Comparison of ENCODE assay signal across 10 cellular contexts in genomic region chr15:78167227-78167888, GRCh38. TPM values are rescaled to one million over a fixed set of nuclear protein-coding genes. Genes with fewer than 3 reads are reported as not detected.
DNase-seq lines count a peak whose midpoint lies in the region; ATAC-seq, FAIRE-seq and TF ChIP-seq lines count a peak whose summit lies in the region.
"Had no signal": no experiment of that assay in that cellular context is flagged by ENCODE, and none has a peak within 500 bp of the region (broad histone marks: within the 10 kb centered on the region; RNA-seq: fewer than 3 reads in every experiment).

No MANE protein-coding gene starts in this region.

- H3K4me3 ChIP-seq in small intestine (ENCODE audit: low read depth in 1 of 2, low read length in 2 of 2): no peak overlapping the region
- no peak overlapping the region for H3K4me3 ChIP-seq in lower leg skin (ENCODE audit: low read depth, poor library complexity, severe bottlenecking)
- H3K4me3 ChIP-seq: body of pancreas had no signal

- no peaks in the 10 kb centered on the region for H3K9me3 ChIP-seq in small intestine (ENCODE audit: control insufficient read depth, low read depth)
- H3K9me3 ChIP-seq: body of pancreas had no signal

- DNase-seq in activated CD4-positive, alpha-beta T cell treated with anti-CD3 and anti-CD28 coated beads for 48 hours: peak; percentile 37
- DNase-seq in activated CD4-positive, alpha-beta T cell treated with anti-CD3 and anti-CD28 coated beads, Interleukin-2, amount 50 U/mL, for 4 hours: no peak
- DNase-seq in small intestine: peak; percentile 25
- DNase-seq in dedifferentiated amniotic fluid mesenchymal stem cell (ENCODE audit: extremely low spot score): no peak
- no peak for DNase-seq in lower leg skin (ENCODE audit: low spot score in 2 of 2)
- DNase-seq in NCI-H1436 treated with DMSO at 0.1 percent for 48 hours (lab: John Stamatoyannopoulos, UW): no peak
- DNase-seq: body of pancreas, NCI-H1092 had no signal

- no peaks in the 10 kb centered on the region for H3K4me1 ChIP-seq in small intestine (ENCODE audit: control insufficient read depth in 2 of 2, insufficient read depth in 1 of 2, low read depth in 1 of 2, low read length in 1 of 2)
- H3K4me1 ChIP-seq: body of pancreas had no signal

- FAIRE-seq in small intestine (lab: Jason Lieb, UNC): no peak

- H3K36me3 ChIP-seq in small intestine (ENCODE audit: control insufficient read depth in 2 of 2, insufficient read depth in 2 of 2, low read length in 2 of 2): peaks cover 13 to 37% of the 10 kb centered on the region in 2 donors

- ATAC-seq in GM21717 (IDR thresholded peaks at IDR 0.05; ENCODE audit: unreplicated experiment) (peak; percentile 73), HG03520 (IDR thresholded peaks at IDR 0.05; ENCODE audit: unreplicated experiment) (peak; percentile 59)
- ATAC-seq: body of pancreas had no signal

- no peak overlapping the region for H3K27ac ChIP-seq in small intestine (ENCODE audit: low read depth in 1 of 2, low read length in 1 of 2)
- H3K27ac ChIP-seq: body of pancreas had no signal

- TF ChIP-seq CTCF in lower leg skin (IDR thresholded peaks at IDR 0.05): no peak

- intact Hi-C loops in lower leg skin (cut with DNase I; ENCODE audit: low total_unique reads): no loop called here

- no peaks in the 10 kb centered on the region for H3K27me3 ChIP-seq in small intestine (ENCODE audit: control insufficient read depth in 2 of 2, insufficient read depth in 2 of 2, low read length in 2 of 2)
- H3K27me3 ChIP-seq: body of pancreas had no signal

- 73 to 78% (median 75%) methylated on average over 10 of the region's 10 CpGs for WGBS in small intestine, 3 donors
- WGBS in lower leg skin, 2 donors: 92 to 93% methylated on average over 10 of the region's 10 CpGs

- TF ChIP-seq POLR2A in lower leg skin (IDR thresholded peaks at IDR 0.05): no peak

RNA-seq across cellular contexts. Expression of gene IDH3A, which starts 18.2 kb away (rescaled TPM):
- polyA plus RNA-seq in small intestine: 10 to 100 TPM; 90.6 to 97.5 (median 95.0) TPM
- total RNA-seq in lower leg skin: 10 to 100 TPM; 51.0 to 77.2 (median 60.8) TPM

RNA-seq across cellular contexts. Expression of gene CIB2, which starts 36.1 kb away (rescaled TPM):
- 10 to 100 TPM; 12.7 to 56.2 (median 48.8) TPM for polyA plus RNA-seq in small intestine
- 10 to 100 TPM in 2 of 4 donors, 1 to 10 TPM in 2; 6.6 to 16.2 (median 10.9) TPM for total RNA-seq in lower leg skin

Comparison
In these comparisons a context has a peak if more than half of its experiments do, and no peak if none do; other contexts are left out.
1. DNase-seq: peak in activated CD4-positive, alpha-beta T cell treated with anti-CD3 and anti-CD28 coated beads for 48 hours (single experiment) and small intestine (single experiment); none in activated CD4-positive, alpha-beta T cell treated with anti-CD3 and anti-CD28 coated beads, Interleukin-2, amount 50 U/mL, for 4 hours (0 of 2), dedifferentiated amniotic fluid mesenchymal stem cell (single experiment), lower leg skin (0 of 2) and NCI-H1436 treated with DMSO at 0.1 percent for 48 hours (single experiment).